Comparison of ENCODE assay signal across 18 cellular contexts in the genomic region with DNA sequence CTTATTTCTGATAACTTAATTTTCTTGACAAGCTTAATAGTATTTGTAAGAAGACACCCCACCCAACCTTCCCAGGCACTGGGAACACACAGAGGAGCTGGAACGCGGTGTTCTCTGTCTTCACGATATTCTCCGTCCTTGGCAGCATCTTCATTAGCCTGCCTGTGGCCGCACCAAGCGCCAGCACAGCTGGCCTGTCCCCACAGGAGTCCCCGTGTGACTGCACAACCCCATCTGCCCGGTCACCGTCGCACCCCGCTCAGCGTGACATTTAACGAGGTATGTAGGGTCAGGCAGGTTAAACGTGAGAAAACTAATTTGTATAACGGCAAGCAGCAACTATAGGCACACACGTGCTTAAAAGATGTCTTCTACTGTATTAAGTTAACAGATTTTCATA.
"Had no signal": no experiment of that assay in that cellular context is flagged by ENCODE, and none has a peak within 500 bp of the region (broad histone marks: within the 10 kb centered on the region; RNA-seq: fewer than 3 reads in every experiment).

No MANE protein-coding gene starts in this region.

- H3K27ac ChIP-seq: adrenal gland, cardiac muscle cell, hepatocyte, parathyroid adenoma had no signal

- H3K36me3 Mint-ChIP-seq: activated naive CD4-positive, alpha-beta T cell treated with anti-CD3 and anti-CD28 coated beads, Interleukin-2, amount 10 ng/mL, durations not matched to agents 7 days and 5 days had no signal

- H3K4me3 Mint-ChIP-seq: activated naive CD4-positive, alpha-beta T cell treated with anti-CD3 and anti-CD28 coated beads, Interleukin-2, amount 10 ng/mL, durations not matched to agents 7 days and 5 days; activated T-helper 17 cell treated with anti-CD3 and anti-CD28 coated beads, Interleukin-2, amount 50 U/mL, for 72 hours; T-cell; type B pancreatic cell had no signal

- H3K27me3 Mint-ChIP-seq: activated naive CD4-positive, alpha-beta T cell treated with anti-CD3 and anti-CD28 coated beads, Interleukin-2, amount 10 ng/mL, durations not matched to agents 7 days and 5 days; activated T-helper 17 cell treated with anti-CD3 and anti-CD28 coated beads, Interleukin-2, amount 50 U/mL, for 72 hours; T-cell had no signal

- H3K9me3 Mint-ChIP-seq: activated T-helper 17 cell treated with anti-CD3 and anti-CD28 coated beads, Interleukin-2, amount 50 U/mL, for 72 hours; T-cell had no signal

- DNase-seq: activated CD4-positive, CD25-positive, alpha-beta regulatory T cell treated with anti-CD3 and anti-CD28 coated beads, Interleukin-2, amount 50 U/mL, for 72 hours; adrenal gland; left ventricle myocardium superior; mesendoderm; retina; SK-N-SH; stimulated activated CD4-positive, alpha-beta T cell treated with anti-CD3 and anti-CD28 coated beads, Interleukin-2, amount 100 ng/mL, for 48 hours; stimulated activated naive CD4-positive, alpha-beta T cell; T-helper 9 cell had no signal

- H3K27me3 ChIP-seq: adrenal gland, cardiac muscle cell, hepatocyte had no signal

- H3K36me3 ChIP-seq: adrenal gland, cardiac muscle cell had no signal

- FAIRE-seq: colon had no signal

- H3K4me1 Mint-ChIP-seq: activated naive CD4-positive, alpha-beta T cell treated with anti-CD3 and anti-CD28 coated beads, Interleukin-2, amount 10 ng/mL, durations not matched to agents 7 days and 5 days; activated T-helper 17 cell treated with anti-CD3 and anti-CD28 coated beads, Interleukin-2, amount 50 U/mL, for 72 hours had no signal

- H3K4me3 ChIP-seq: adrenal gland, cardiac muscle cell, hepatocyte had no signal

- H3K9ac ChIP-seq: parathyroid adenoma, SK-N-SH had no signal

- H3K9me3 ChIP-seq: adrenal gland, SK-N-SH had no signal

- H3K27ac Mint-ChIP-seq: activated naive CD4-positive, alpha-beta T cell treated with anti-CD3 and anti-CD28 coated beads, Interleukin-2, amount 10 ng/mL, durations not matched to agents 7 days and 5 days; activated T-helper 17 cell treated with anti-CD3 and anti-CD28 coated beads, Interleukin-2, amount 50 U/mL, for 72 hours; T-cell; type B pancreatic cell had no signal

- ATAC-seq: activated T-helper 17 cell treated with anti-CD3 and anti-CD28 coated beads, Interleukin-2, amount 50 U/mL, for 72 hours; esophagus mucosa; left ventricle myocardium superior; T-cell had no signal

- H3K4me1 ChIP-seq: adrenal gland, parathyroid adenoma had no signal
